Comparison of ENCODE assay signal across 10 cellular contexts in the genomic region with DNA sequence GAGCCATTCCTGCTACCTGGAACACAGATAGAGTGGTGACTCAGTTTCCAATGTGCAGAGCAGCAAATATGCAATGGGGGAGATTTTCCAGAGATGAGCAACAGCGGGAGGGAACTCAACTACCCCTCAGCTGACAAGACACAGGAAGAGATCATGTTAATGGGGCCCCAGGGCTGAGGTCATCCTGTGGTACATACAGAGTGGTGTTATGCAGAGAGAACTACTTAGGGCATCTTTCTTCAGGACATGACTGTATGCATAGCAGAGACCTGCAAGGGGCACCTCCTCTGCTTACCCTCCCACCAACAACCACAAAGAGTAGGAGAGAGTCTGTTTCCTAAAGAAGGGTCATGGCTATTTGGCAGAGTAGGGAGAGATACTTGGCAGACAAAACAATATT.
DNase-seq lines count a peak whose midpoint lies in the region; ATAC-seq and TF ChIP-seq lines count a peak whose summit lies in the region.
"Had no signal": no experiment of that assay in that cellular context is flagged by ENCODE, and none has a peak within 500 bp of the region (broad histone marks: within the 10 kb centered on the region; RNA-seq: fewer than 3 reads in every experiment).

No MANE protein-coding gene starts in this region.

- no peaks in the 10 kb centered on the region for H3K79me2 ChIP-seq in DND-41 (ENCODE audit: insufficient read depth, low read length)

- H3K9ac ChIP-seq in DND-41 (ENCODE audit: low read depth, low read length) (no peak overlapping the region), duodenal mucosa (ENCODE audit: low read depth in 1 of 2, low read length in 2 of 2) (peak overlapping the region; percentile 26 to 34)

- no peaks in the 10 kb centered on the region for H4K20me1 ChIP-seq in DND-41 (ENCODE audit: insufficient read depth, low read length)

- no peaks in the 10 kb centered on the region for H3K27me3 ChIP-seq in DND-41 (ENCODE audit: insufficient read depth, low read length, poor library complexity)
- H3K27me3 ChIP-seq in duodenal mucosa (ENCODE audit: control insufficient read depth in 1 of 2, insufficient read depth in 2 of 2, low read length in 2 of 2): no peaks in the 10 kb centered on the region

- H2AFZ ChIP-seq in DND-41 (ENCODE audit: low read depth, low read length): peak overlapping the region; percentile 21

- H3K4me3 ChIP-seq in DND-41 (ENCODE audit: low read depth in 1 of 2, low read length in 2 of 2) (0 out of 4 replicates have a peak overlapping the region, but pooled peaks of 1 of the 2 experiments have one; percentile 22), duodenal mucosa (ENCODE audit: low read depth in 1 of 2, low read length in 2 of 2) (peak overlapping the region; percentile 48 to 72)

- no peak for TF ChIP-seq CTCF in DND-41 (IDR thresholded peaks at IDR 0.05; ENCODE audit: borderline replicate concordance, extremely low read depth, low read length, poor library complexity, severe bottlenecking)

- H3K27ac ChIP-seq in DND-41 (ENCODE audit: low read length) (no peak overlapping the region), duodenal mucosa (ENCODE audit: low read depth, low read length) (no peak overlapping the region)

- ATAC-seq in DND-41 (ENCODE audit: insufficient read depth, low read depth): peak; percentile 44; the same call in 2 of the 3 replicates
- ATAC-seq in GM21381 (IDR thresholded peaks at IDR 0.05; ENCODE audit: unreplicated experiment): peak; percentile 40
- peak; percentile 41 for ATAC-seq in HG03460 (IDR thresholded peaks at IDR 0.05; ENCODE audit: unreplicated experiment)

- DNase-seq in DND-41 (no peak), activated gamma-delta T cell treated with Interleukin-2 at 50 U/mL for 16 hours (no peak), DMS 273 (lab: John Stamatoyannopoulos, UW; ENCODE audit: unreplicated experiment) (no peak), GM19238 (ENCODE audit: insufficient read length, low spot score) (no peak), glomerular visceral epithelial cell (ENCODE audit: extremely low spot score) (no peak)
- DNase-seq: NCI-H1694 treated with DMSO at 0.1 percent for 48 hours; stimulated activated CD4-positive, alpha-beta T cell treated with anti-CD3 and anti-CD28 coated beads, Interleukin-15, amount 100 ng/mL, for 24 hours had no signal

- H3K36me3 ChIP-seq in DND-41 (ENCODE audit: insufficient read depth, low read length) (no peaks in the 10 kb centered on the region), duodenal mucosa (ENCODE audit: control insufficient read depth in 1 of 2, insufficient read depth in 2 of 2, low read length in 2 of 2) (no peaks in the 10 kb centered on the region)

- H3K4me1 ChIP-seq in DND-41 (ENCODE audit: insufficient read depth, low read length): peaks cover 10% of the 10 kb centered on the region
- peaks cover 17 to 27% of the 10 kb centered on the region in 2 donors for H3K4me1 ChIP-seq in duodenal mucosa (ENCODE audit: control insufficient read depth in 1 of 2, insufficient read depth in 2 of 2, low read length in 2 of 2)

- no peaks in the 10 kb centered on the region for H3K9me3 ChIP-seq in DND-41 (ENCODE audit: insufficient read depth, low read length, severe bottlenecking)
- H3K9me3 ChIP-seq in duodenal mucosa (ENCODE audit: control insufficient read depth in 1 of 2, low read length in 2 of 2): no peaks in the 10 kb centered on the region

- peak overlapping the region; percentile 47; the same call in 1 of the 2 replicates for H3K4me2 ChIP-seq in DND-41 (ENCODE audit: insufficient read depth, low read length)
